In the genomic region with DNA sequence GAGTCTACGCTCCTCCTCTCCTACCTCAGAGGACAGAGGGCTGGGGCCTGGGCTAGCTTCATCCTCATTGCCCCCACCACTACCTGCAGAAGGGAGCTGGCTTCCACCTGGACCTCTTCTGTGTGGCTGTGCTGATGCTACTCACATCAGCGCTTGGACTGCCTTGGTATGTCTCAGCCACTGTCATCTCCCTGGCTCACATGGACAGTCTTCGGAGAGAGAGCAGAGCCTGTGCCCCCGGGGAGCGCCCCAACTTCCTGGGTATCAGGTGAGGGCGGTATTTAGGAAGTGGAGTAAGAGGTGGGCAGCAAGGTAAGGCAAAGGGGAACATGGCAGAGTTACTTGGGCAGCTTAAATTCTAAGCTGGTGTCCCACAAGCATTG, we compare ENCODE assay signal across 10 cellular contexts. TPM values are rescaled to one million over a fixed set of nuclear protein-coding genes. Genes with fewer than 3 reads are reported as not detected.
"Had no signal": no experiment of that assay in that cellular context is flagged by ENCODE, and none has a peak within 500 bp of the region (broad histone marks: within the 10 kb centered on the region; RNA-seq: fewer than 3 reads in every experiment).

No MANE protein-coding gene starts in this region.

- H3K4me3 ChIP-seq: GM23338, HAP-1 had no signal

- H3K27ac ChIP-seq: HL-60, KMS-11 had no signal

- H3K36me3 Mint-ChIP-seq: IgD-negative memory B cell had no signal

- H3K9me3 ChIP-seq: HAP-1 had no signal

- DNase-seq: KBM-7 had no signal

- H3K27ac Mint-ChIP-seq: GM23338, IgD-negative memory B cell had no signal

- H3K27me3 Mint-ChIP-seq: IgD-negative memory B cell had no signal

- H3K4me3 Mint-ChIP-seq: GM23338, IgD-negative memory B cell had no signal

- H3K4me1 ChIP-seq: HAP-1 had no signal

- H3K9me3 Mint-ChIP-seq: GM23338, IgD-negative memory B cell had no signal

- H3K36me3 ChIP-seq: HAP-1 had no signal

RNA-seq across cellular contexts. Expression of gene SLC4A9, which starts 7.6 kb away (rescaled TPM):
- total RNA-seq: GM23338, H4, H7, HepG2, HT1080 had no signal
- polyA plus RNA-seq: HepG2, IgD-negative memory B cell had no signal
